Comparison of ENCODE assay signal across 8 cellular contexts in genomic region chr7:108109216-108109908, GRCh38. TPM values are rescaled to one million over a fixed set of nuclear protein-coding genes. Genes with fewer than 3 reads are reported as not detected.
DNase-seq lines count a peak whose midpoint lies in the region; ATAC-seq, FAIRE-seq and TF ChIP-seq lines count a peak whose summit lies in the region.

No MANE protein-coding gene starts in this region.

- H4K20me1 ChIP-seq in SK-N-SH (ENCODE audit: insufficient read depth) (no peaks in the 10 kb centered on the region), hepatocyte (ENCODE audit: insufficient read depth, poor library complexity, severe bottlenecking) (no peaks in the 10 kb centered on the region)

- TF ChIP-seq CTCF in SK-N-SH (IDR thresholded peaks at IDR 0.05) (peak; percentile 54), hepatocyte (IDR thresholded peaks at IDR 0.05; ENCODE audit: poor library complexity) (peak; percentile 41)

- H3K4me1 ChIP-seq in SK-N-SH (ENCODE audit: control insufficient read depth in 1 of 2, insufficient read depth in 2 of 2, low read depth in 1 of 2, low read length in 1 of 2) (peaks cover 0 to 2% of the 10 kb centered on the region in 2 experiments; a peak in 1 of 4 replicates), hepatocyte (ENCODE audit: insufficient read depth) (peaks cover 16% of the 10 kb centered on the region)

- H3K9me2 ChIP-seq in SK-N-SH = no peaks in the 10 kb centered on the region
- no peaks in the 10 kb centered on the region for H3K9me2 ChIP-seq in hepatocyte (replicated peaks; ENCODE audit: insufficient read depth)

- H3K27me3 ChIP-seq in SK-N-SH (ENCODE audit: insufficient read depth) = no peaks in the 10 kb centered on the region
- no peaks in the 10 kb centered on the region for H3K27me3 ChIP-seq in hepatocyte

- H3K4me3 Mint-ChIP-seq in T-helper 2 cell treated with Interferon-gamma antibody and Interleukin-4, amounts not matched to agents 5 μg/mL and 100 μg/mL, for 36 hours = no peak overlapping the region

- peaks cover 3% of the 10 kb centered on the region for H3K27me3 Mint-ChIP-seq in T-helper 2 cell treated with Interferon-gamma antibody and Interleukin-4, amounts not matched to agents 5 μg/mL and 100 μg/mL, for 36 hours (ENCODE audit: low read depth)

- FAIRE-seq in RCC 7860 (lab: Jason Lieb, UNC) = no peak

- H3K4me3 ChIP-seq in SK-N-SH (ENCODE audit: low read depth in 2 of 2, low read length in 1 of 2) (no peak overlapping the region), hepatocyte (no peak overlapping the region)

- no peak for TF ChIP-seq EP300 in SK-N-SH (IDR thresholded peaks at IDR 0.05; ENCODE audit: borderline replicate concordance in 1 of 2, low read depth in 1 of 2, low read length in 1 of 2)

- H3K9me3 ChIP-seq in SK-N-SH (no peaks in the 10 kb centered on the region), hepatocyte (ENCODE audit: low read depth) (no peaks in the 10 kb centered on the region)

- TF ChIP-seq RAD21 in SK-N-SH (IDR thresholded peaks at IDR 0.05; ENCODE audit: low read length) = peak; percentile 69

- H3K9ac ChIP-seq in SK-N-SH = no peak overlapping the region

- WGBS in SK-N-SH (ENCODE audit: low lambda C conversion rate) = 70% methylated on average over 2 of the region's 2 CpGs
- WGBS in hepatocyte (ENCODE audit: low lambda C conversion rate, missing lambda C conversion rate) = 60% methylated on average over 2 of the region's 2 CpGs

- H3K27ac ChIP-seq in SK-N-SH (ENCODE audit: low read depth in 2 of 2, low read length in 1 of 2) = no peak overlapping the region
- H3K27ac ChIP-seq in hepatocyte = no peak overlapping the region

- H3K36me3 Mint-ChIP-seq in T-helper 2 cell treated with Interferon-gamma antibody and Interleukin-4, amounts not matched to agents 5 μg/mL and 100 μg/mL, for 36 hours (ENCODE audit: low read depth) = no peaks in the 10 kb centered on the region

- H3F3A ChIP-seq in SK-N-SH (replicated peaks; ENCODE audit: insufficient read depth) = no peaks in the 10 kb centered on the region

- H3K9me3 Mint-ChIP-seq in T-helper 2 cell treated with Interferon-gamma antibody and Interleukin-4, amounts not matched to agents 5 μg/mL and 100 μg/mL, for 36 hours = no peaks in the 10 kb centered on the region

- ATAC-seq in Right ventricle myocardium superior (ENCODE audit: poor library complexity) (peak; percentile 51), left ventricle myocardium superior (no peak), HG03175 (IDR thresholded peaks at IDR 0.05; ENCODE audit: unreplicated experiment) (peak; percentile 58)

- no peaks in the 10 kb centered on the region for H3K36me3 ChIP-seq in SK-N-SH (replicated peaks in 1 of 2; ENCODE audit: control insufficient read depth in 1 of 2, insufficient read depth in 2 of 2, low read length in 1 of 2)
- no peaks in the 10 kb centered on the region for H3K36me3 ChIP-seq in hepatocyte (replicated peaks; ENCODE audit: insufficient read depth, low read depth)

- CTCF ChIA-PET in SK-N-SH (lab: Yijun Ruan, JAX) = interaction anchor here (0.5 to 3.8 kb wide), 16 partner anchors 10 to 388 kb away, joined by 3 to 29 read pairs (median 3); partner anchors contain the start of gene LAMB4

- POLR2A ChIA-PET in SK-N-SH (lab: Yijun Ruan, JAX) = interaction anchor here (0.6 kb wide), 1 partner anchor 10 kb away, joined by 3 read pairs; no protein-coding TSS in a partner anchor

- no peak overlapping the region for H3K27ac Mint-ChIP-seq in T-helper 2 cell treated with Interferon-gamma antibody and Interleukin-4, amounts not matched to agents 5 μg/mL and 100 μg/mL, for 36 hours

- no peaks in the 10 kb centered on the region for H3K4me1 Mint-ChIP-seq in T-helper 2 cell treated with Interferon-gamma antibody and Interleukin-4, amounts not matched to agents 5 μg/mL and 100 μg/mL, for 36 hours (ENCODE audit: low read depth)

- no peak for DNase-seq in Right ventricle myocardium superior
- no peak for DNase-seq in left ventricle myocardium superior
- peak; percentile 55 for DNase-seq in SK-N-SH
- peak; percentile 22 for DNase-seq in hepatocyte (ENCODE audit: low spot score)
- DNase-seq in dedifferentiated amniotic fluid mesenchymal stem cell (ENCODE audit: extremely low spot score) = no peak
- DNase-seq in RCC 7860 (ENCODE audit: low spot score) = no peak
- no peak for DNase-seq in T-helper 2 cell treated with Interferon-gamma antibody and Interleukin-4, amounts not matched to agents 5 μg/mL and 100 μg/mL, for 36 hours (ENCODE audit: low spot score)

- no peak overlapping the region for H2AFZ ChIP-seq in SK-N-SH (ENCODE audit: low read depth)
- no peak overlapping the region for H2AFZ ChIP-seq in hepatocyte

- no peaks in the 10 kb centered on the region for H3K79me2 ChIP-seq in SK-N-SH (ENCODE audit: insufficient read depth)
- H3K79me2 ChIP-seq in hepatocyte = no peaks in the 10 kb centered on the region

- H3K4me2 ChIP-seq in SK-N-SH (no peak overlapping the region), hepatocyte (no peak overlapping the region)

- intact Hi-C loops in Right ventricle myocardium superior (cut with DNase I) = loop anchor here (5.0 kb wide), 1 partner anchor 33 kb away; no protein-coding TSS in a partner anchor
- intact Hi-C loops in left ventricle myocardium superior (cut with micrococcal nuclease) = no loop called here

TF ChIP-seq in SK-N-SH, 30 proteins besides CTCF, POLR2A, EP300 and RAD21:
- TF ChIP-seq SMC3 (IDR thresholded peaks at IDR 0.05; ENCODE audit: low read depth, low read length) = peak; percentile 55
- no peak for TF ChIP-seq FOSL2 (IDR thresholded peaks at IDR 0.05; ENCODE audit: borderline replicate concordance, low read depth)

RNA-seq across cellular contexts. Expression of gene LAMB4, which starts 20.8 kb away (rescaled TPM):
- total RNA-seq in Right ventricle myocardium superior (0.30 TPM), left ventricle myocardium superior (0.22 TPM), hepatocyte (1.3 and 1.9 TPM in 2 replicates)
- polyA plus RNA-seq in SK-N-SH (2012; rRNA removed) (0.24 and 0.36 TPM in 2 replicates), hepatocyte (1.3 and 3.1 TPM in 2 replicates)
- polyA plus RNA-seq in SK-N-SH (2012; cell fraction: cytosol; rRNA removed) = 0.26 and 0.35 TPM in 2 replicates
- polyA plus RNA-seq in SK-N-SH (2012; cell fraction: nucleus; rRNA removed) = 0.21 and 0.30 TPM in 2 replicates

Comparison
In these comparisons a context has a peak if more than half of its experiments do, and no peak if none do; other contexts are left out.
1. DNase-seq: peak in SK-N-SH (single experiment) and hepatocyte (single experiment); none in Right ventricle myocardium superior (single experiment), left ventricle myocardium superior (single experiment), dedifferentiated amniotic fluid mesenchymal stem cell (single experiment), RCC 7860 (single experiment) and T-helper 2 cell treated with Interferon-gamma antibody and Interleukin-4, amounts not matched to agents 5 μg/mL and 100 μg/mL, for 36 hours (single experiment).